In the genomic region with DNA sequence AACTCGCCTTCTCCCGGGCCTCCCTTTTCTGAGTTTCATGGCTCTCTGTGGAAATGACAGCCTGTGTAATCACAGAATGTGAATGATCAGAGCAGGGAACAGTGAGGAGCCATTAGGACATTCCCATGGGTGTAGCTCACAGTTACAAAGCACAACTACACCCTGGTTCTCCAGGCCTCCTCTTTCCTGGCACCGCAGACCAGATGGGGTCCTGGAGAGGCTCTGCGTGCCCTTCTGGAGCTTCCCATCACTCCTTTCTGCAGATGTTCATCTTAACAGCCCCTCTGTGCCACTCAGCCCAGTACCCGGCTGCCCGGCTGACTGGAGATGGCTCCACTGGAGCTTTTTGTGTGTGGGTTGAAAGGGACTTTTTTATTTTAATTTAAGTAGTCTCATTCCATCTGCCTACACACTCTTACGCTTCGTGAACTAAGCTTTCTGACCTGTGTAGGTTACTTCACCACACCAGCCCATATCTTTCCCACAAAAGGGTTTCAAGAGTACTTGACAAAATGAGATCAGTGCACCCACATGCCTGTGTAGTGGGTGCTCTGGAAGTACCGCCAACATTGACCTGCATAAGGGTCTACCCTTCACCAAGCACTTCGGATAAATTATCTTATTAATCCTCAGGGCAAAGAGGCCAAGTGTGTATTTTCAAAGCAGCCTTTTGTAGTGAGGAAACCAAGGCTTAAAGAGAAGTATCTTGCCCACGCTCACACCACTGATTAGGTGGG, we compare ENCODE assay signal across 8 cellular contexts. TPM values are rescaled to one million over a fixed set of nuclear protein-coding genes. Genes with fewer than 3 reads are reported as not detected.
DNase-seq lines count a peak whose midpoint lies in the region; ATAC-seq and TF ChIP-seq lines count a peak whose summit lies in the region.

No MANE protein-coding gene starts in this region.

- TF ChIP-seq POLR2A in GM18526 (IDR thresholded peaks at IDR 0.05; ENCODE audit: extremely low read depth, insufficient read length) (peak; percentile 19), spleen (IDR thresholded peaks at IDR 0.05) (no peak)

- TF ChIP-seq CTCF in endodermal cell (conservative IDR thresholded peaks at IDR 0.05) (no peak), spleen (IDR thresholded peaks at IDR 0.05 in 8 of 11, conservative IDR thresholded peaks at IDR 0.05 in 3 of 11) (no peak)

- intact Hi-C loops in spleen (cut with DNase I; ENCODE audit: low total_unique reads), result no loop called here

- DNase-seq in T-helper 17 cell (no peak), endodermal cell (no peak), spleen (peak; percentile 81), UCSD-AML1 (lab: John Stamatoyannopoulos, UW; ENCODE audit: unreplicated experiment) (no peak), middle frontal gyrus (ENCODE audit: extremely low spot score, low spot score) (no peak), C1 segment of cervical spinal cord (lab: John Stamatoyannopoulos, UW) (no peak)

- no peaks in the 10 kb centered on the region for H3K9me3 Mint-ChIP-seq in endodermal cell

- no peaks in the 10 kb centered on the region for H3K36me3 Mint-ChIP-seq in T-helper 17 cell (ENCODE audit: low read depth)
- H3K36me3 Mint-ChIP-seq in endodermal cell (ENCODE audit: low read depth), result peaks cover 17% of the 10 kb centered on the region

- H3K9me3 ChIP-seq in T-helper 17 cell (ENCODE audit: control insufficient read depth, low read length, poor library complexity, severe bottlenecking) (no peaks in the 10 kb centered on the region), endodermal cell (ENCODE audit: control insufficient read depth, low read length) (no peaks in the 10 kb centered on the region), spleen (no peaks in the 10 kb centered on the region)

- peak overlapping the region; percentile 47 for H3K27ac ChIP-seq in endodermal cell (ENCODE audit: low read depth, low read length)
- H3K27ac ChIP-seq in spleen, result peak overlapping the region; percentile 69 to 91 (median 82)

- ATAC-seq in HG02759 (IDR thresholded peaks at IDR 0.05; ENCODE audit: unreplicated experiment), result peak; percentile 62
- ATAC-seq in T-helper 17 cell, result peak; percentile 53

- H3K27ac Mint-ChIP-seq in T-helper 17 cell (peak overlapping the region; percentile 93), endodermal cell (peak overlapping the region; percentile 71)

- peaks cover 36% of the 10 kb centered on the region for H3K4me1 Mint-ChIP-seq in T-helper 17 cell
- peaks cover 9% of the 10 kb centered on the region for H3K4me1 Mint-ChIP-seq in endodermal cell

- H3K27me3 ChIP-seq in endodermal cell (ENCODE audit: control insufficient read depth, insufficient read depth, low read length, poor library complexity, severe bottlenecking) (no peaks in the 10 kb centered on the region), spleen (replicated peaks in 1 of 7) (no peaks in the 10 kb centered on the region)

- H3K4me1 ChIP-seq in endodermal cell (ENCODE audit: control insufficient read depth, insufficient read depth, low read length) (peaks cover 4% of the 10 kb centered on the region), spleen (peaks cover 16 to 83% (median 61%) of the 10 kb centered on the region in 6 donors)

- H3K27me3 Mint-ChIP-seq in T-helper 17 cell (no peaks in the 10 kb centered on the region), endodermal cell (ENCODE audit: insufficient read depth) (no peaks in the 10 kb centered on the region)

- 92 to 100% methylated on average over 3 to 11 of the region's 11 CpGs for WGBS in endodermal cell (ENCODE audit: insufficient coverage in 1 of 2, insufficient read length in 1 of 2), 2 experiments
- 45 to 66% (median 58%) methylated on average over 11 of the region's 11 CpGs for WGBS in spleen, 5 donors

- H3K4me3 Mint-ChIP-seq in T-helper 17 cell (peak overlapping the region; percentile 60), endodermal cell (no peak overlapping the region)

- H3K9ac ChIP-seq in endodermal cell (ENCODE audit: extremely low read depth, low read length, poor library complexity, severe bottlenecking), result peak overlapping the region; percentile 11

- H3K4me3 ChIP-seq in endodermal cell (ENCODE audit: low read length), result no peak overlapping the region
- peak overlapping the region in 1 of 8 donors; percentile 7 for H3K4me3 ChIP-seq in spleen

- H3K36me3 ChIP-seq in endodermal cell (ENCODE audit: control insufficient read depth, insufficient read depth, low read length) (peaks cover 25% of the 10 kb centered on the region), spleen (peaks cover 0 to 18% (median 13%) of the 10 kb centered on the region in 6 donors)

RNA-seq across cellular contexts. Expression of a gene that starts 29.8 kb away (rescaled TPM):
- total RNA-seq in T-helper 17 cell (100 to 1,000 TPM; 102 to 106 TPM), endodermal cell (100 to 1,000 TPM; 125 to 135 TPM), spleen (100 to 1,000 TPM in 1 of 7 donors, 10 to 100 TPM in 6; 47.6 to 104 (median 64.0) TPM)
- 220 TPM for polyA plus RNA-seq in endodermal cell (2013, experiment 1 of 2)
- 204 TPM for polyA plus RNA-seq in endodermal cell (2013, experiment 2 of 2)
- 10 to 100 TPM; 19.4 to 49.4 (median 29.7) TPM for polyA plus RNA-seq in spleen

RNA-seq across cellular contexts. Expression of a gene that starts 52.2 kb away (rescaled TPM):
- total RNA-seq in T-helper 17 cell (1 to 10 TPM in 1 of 2 donors, not detected in 1; 1.6 TPM), endodermal cell (under 1 TPM in 1 of 2 donors, not detected in 1; 0.58 TPM), spleen (1 to 10 TPM in 6 of 7 donors, under 1 TPM in 1; 0.51 to 5.9 (median 3.6) TPM)
- polyA plus RNA-seq in endodermal cell (2013, experiment 1 of 2), result 0.57 TPM
- 0.70 TPM for polyA plus RNA-seq in endodermal cell (2013, experiment 2 of 2)
- polyA plus RNA-seq in spleen, result 1 to 10 TPM; 1.2 to 2.0 (median 1.4) TPM
